Comparison of ENCODE assay signal across 8 cellular contexts in genomic region chr9:15306757-15307522, GRCh38. TPM values are rescaled to one million over a fixed set of nuclear protein-coding genes. Genes with fewer than 3 reads are reported as not detected.
DNase-seq lines count a peak whose midpoint lies in the region; ATAC-seq and TF ChIP-seq lines count a peak whose summit lies in the region.

TSS of gene TTC39B (minus strand) at chr9:15307216. CDS start at chr9:15307125, 91 bp downstream.

- peak within 1 kb of the TSS; percentile 91 for H2AFZ ChIP-seq in hepatocyte

- no peaks in the 10 kb centered on the region for H3K9me2 ChIP-seq in hepatocyte (replicated peaks; ENCODE audit: insufficient read depth)

- in situ Hi-C loops in GM13976 (cut with MboI; ENCODE audit: low sequenced_read_pairs, unreplicated experiment): no loop called here
- in situ Hi-C loops in astrocyte of the cerebellum (cut with HindIII; ENCODE audit: low sequenced_read_pairs): no loop called here

- H3K9ac ChIP-seq in rectal smooth muscle tissue (ENCODE audit: low read length): peak within 1 kb of the TSS; percentile 97

- no peaks in the 10 kb centered on the region for H3K36me3 ChIP-seq in hepatocyte (replicated peaks; ENCODE audit: insufficient read depth, low read depth)
- no peaks in the 10 kb centered on the region for H3K36me3 ChIP-seq in rectal smooth muscle tissue (ENCODE audit: control insufficient read depth, insufficient read depth, low read length)

- no peak for TF ChIP-seq CTCF in GM13976 (IDR thresholded peaks at IDR 0.05; ENCODE audit: borderline replicate concordance, control extremely low read depth, extremely low read depth, insufficient read depth, missing control alignments)
- no peak for TF ChIP-seq CTCF in astrocyte of the cerebellum (IDR thresholded peaks at IDR 0.05; ENCODE audit: low read depth, low read length, missing control alignments)
- TF ChIP-seq CTCF in hepatocyte (IDR thresholded peaks at IDR 0.05; ENCODE audit: poor library complexity): no peak

- H3K27me3 ChIP-seq in hepatocyte: no peaks in the 10 kb centered on the region
- H3K27me3 ChIP-seq in rectal smooth muscle tissue (ENCODE audit: control insufficient read depth, insufficient read depth, low read length): no peaks in the 10 kb centered on the region

- H3K79me2 ChIP-seq in hepatocyte: peaks cover 31% of the 10 kb centered on the region

- H3K4me3 ChIP-seq in astrocyte of the cerebellum (ENCODE audit: low read depth, low read length) (peak within 1 kb of the TSS; percentile 85), hepatocyte (peak within 1 kb of the TSS; percentile 71), rectal smooth muscle tissue (ENCODE audit: low read length) (peak within 1 kb of the TSS; percentile 98)

- under 1% methylated on average over 46 of the region's 67 CpGs for WGBS in hepatocyte (ENCODE audit: low lambda C conversion rate, missing lambda C conversion rate)

- H3K4me1 ChIP-seq in hepatocyte (ENCODE audit: insufficient read depth): no peaks in the 10 kb centered on the region
- peaks cover 2% of the 10 kb centered on the region for H3K4me1 ChIP-seq in rectal smooth muscle tissue (ENCODE audit: control insufficient read depth, insufficient read depth, low read length)

- H3K27ac ChIP-seq in hepatocyte (peak within 1 kb of the TSS; percentile 91), rectal smooth muscle tissue (ENCODE audit: low read depth, low read length) (peak within 1 kb of the TSS; percentile 92)

- peak; percentile 93 for DNase-seq in GM13976 (ENCODE audit: low spot score)
- DNase-seq in NCI-H128 (lab: John Stamatoyannopoulos, UW; ENCODE audit: unreplicated experiment): peak; percentile 91
- peak; percentile 62 to 84 (median 71) for DNase-seq in T-helper 2 cell
- DNase-seq in astrocyte of the cerebellum (ENCODE audit: low read depth): peak; percentile 72
- DNase-seq in hepatocyte (ENCODE audit: low spot score): peak; percentile 97
- no peak for DNase-seq in OCI-M2 (lab: John Stamatoyannopoulos, UW; ENCODE audit: unreplicated experiment)

- peak; percentile 96 for ATAC-seq in HG02763 (IDR thresholded peaks at IDR 0.05; ENCODE audit: unreplicated experiment)

- H4K20me1 ChIP-seq in hepatocyte (ENCODE audit: insufficient read depth, poor library complexity, severe bottlenecking): no peaks in the 10 kb centered on the region

- no peaks in the 10 kb centered on the region for H3K9me3 ChIP-seq in hepatocyte (ENCODE audit: low read depth)

- H3K4me2 ChIP-seq in hepatocyte: peak within 1 kb of the TSS; percentile 79

RNA-seq across cellular contexts. Expression of gene TTC39B, which starts in this region (rescaled TPM):
- 15.7 and 19.3 TPM in 2 replicates for total RNA-seq in hepatocyte
- 2.6 and 2.7 TPM in 2 replicates for polyA plus RNA-seq in hepatocyte
